In the genomic region with DNA sequence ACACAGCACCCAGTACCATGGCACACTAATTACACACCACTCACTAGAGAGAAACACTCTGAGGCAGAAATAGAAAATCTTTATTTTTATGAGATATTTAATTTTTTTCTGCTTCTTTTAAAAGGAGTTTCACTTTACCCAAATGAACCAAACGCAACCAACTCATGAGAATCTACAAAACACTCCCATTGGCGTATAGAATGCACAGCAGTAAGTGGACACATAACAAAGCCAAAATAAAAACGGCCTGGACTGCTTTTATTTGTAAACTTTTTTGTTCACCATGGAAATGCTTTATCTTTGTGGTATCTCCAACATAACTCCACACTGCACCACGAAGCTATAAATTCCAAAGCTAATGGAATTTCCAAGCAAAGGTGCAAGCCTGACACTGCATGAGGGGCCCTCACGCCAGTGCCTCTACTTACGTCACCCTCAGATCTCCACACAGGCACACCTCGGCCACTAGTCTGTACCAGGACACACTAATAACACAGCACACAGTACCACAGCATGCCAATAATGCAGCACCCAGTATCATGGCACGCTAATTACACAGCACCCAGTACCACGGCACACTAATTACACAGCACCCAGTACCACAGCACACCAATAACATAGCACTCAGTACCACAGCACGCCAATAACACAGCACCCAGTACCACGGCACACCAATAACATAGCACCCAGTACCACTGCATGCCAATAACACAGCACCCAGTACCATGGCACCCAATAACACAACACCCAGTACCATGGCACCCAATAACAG, we compare ENCODE assay signal across 5 cellular contexts. TPM values are rescaled to one million over a fixed set of nuclear protein-coding genes. Genes with fewer than 3 reads are reported as not detected.
"Had no signal": no experiment of that assay in that cellular context is flagged by ENCODE, and none has a peak within 500 bp of the region (broad histone marks: within the 10 kb centered on the region; RNA-seq: fewer than 3 reads in every experiment).

No MANE protein-coding gene starts in this region.

RNA-seq across cellular contexts. Expression of a gene that starts 52.1 kb away (rescaled TPM):
- total RNA-seq: activated naive CD4-positive, alpha-beta T cell treated with anti-CD3 and anti-CD28 coated beads for 36 hours; activated T-cell treated with anti-CD3 and anti-CD28 coated beads, Interleukin-2, amount 50 U/mL, for 4 hours; mammary epithelial cell; mononuclear cell; right lobe of liver had no signal
- polyA plus RNA-seq: mammary epithelial cell had no signal

RNA-seq across cellular contexts. Expression of a gene that starts 54.7 kb away (rescaled TPM):
- total RNA-seq: activated naive CD4-positive, alpha-beta T cell treated with anti-CD3 and anti-CD28 coated beads for 36 hours; activated T-cell treated with anti-CD3 and anti-CD28 coated beads, Interleukin-2, amount 50 U/mL, for 4 hours; mammary epithelial cell; mononuclear cell; right lobe of liver had no signal
- polyA plus RNA-seq: mammary epithelial cell had no signal
